Comparison of ENCODE assay signal across 31 cellular contexts in genomic region chrX:73785493-73785892, GRCh38.
"Had no signal": no experiment of that assay in that cellular context is flagged by ENCODE, and none has a peak within 500 bp of the region (broad histone marks: within the 10 kb centered on the region; RNA-seq: fewer than 3 reads in every experiment).

No MANE protein-coding gene starts in this region.

- H3K9me3 Mint-ChIP-seq: activated naive CD8-positive, alpha-beta T cell treated with anti-CD3 and anti-CD28 coated beads, Interleukin-2, amount 50 U/mL, for 24 hours; activated T-helper 17 cell treated with anti-CD3 and anti-CD28 coated beads, Interleukin-2, amount 50 U/mL, for 72 hours had no signal

- H3K27ac ChIP-seq: adrenal gland, body of pancreas, epithelial cell of prostate, esophagus squamous epithelium, gastroesophageal sphincter, heart right ventricle, VCaP had no signal

- H3K36me3 ChIP-seq: adrenal gland, esophagus squamous epithelium, gastroesophageal sphincter, heart right ventricle had no signal

- H3K4me3 ChIP-seq: adrenal gland, body of pancreas, esophagus squamous epithelium, gastroesophageal sphincter, heart right ventricle had no signal

- H3K36me3 Mint-ChIP-seq: activated naive CD8-positive, alpha-beta T cell treated with anti-CD3 and anti-CD28 coated beads for 36 hours had no signal

- H3K4me1 ChIP-seq: adrenal gland, body of pancreas, esophagus squamous epithelium, gastroesophageal sphincter, heart right ventricle had no signal

- DNase-seq: activated B cell treated with CpG ODN at 0.5 μM for 24 hours; activated CD4-positive, alpha-beta T cell treated with anti-CD3 and anti-CD28 coated beads for 48 hours; activated CD4-positive, alpha-beta T cell treated with anti-CD3 and anti-CD28 coated beads, Interleukin-2, amount 50 U/mL, for 1 hour; activated CD4-positive, alpha-beta T cell treated with anti-CD3 and anti-CD28 coated beads, Interleukin-2, amount 50 U/mL, for 48 hours; activated CD8-positive, alpha-beta memory T cell treated with anti-CD3 and anti-CD28 coated beads for 24 hours; activated CD8-positive, alpha-beta T cell treated with anti-CD3 and anti-CD28 coated beads for 36 hours; activated effector memory CD4-positive, alpha-beta T cell treated with Interleukin-2 at 50 U/mL for 16 hours; activated gamma-delta T cell treated with Interleukin-2 at 50 U/mL for 16 hours; activated naive CD4-positive, alpha-beta T cell treated with anti-CD3 and anti-CD28 coated beads, Interleukin-2, amount 50 U/mL, for 16 hours; activated naive CD4-positive, alpha-beta T cell treated with Interleukin-2 at 50 U/mL for 16 hours; activated naive CD8-positive, alpha-beta T cell treated with anti-CD3 and anti-CD28 coated beads for 36 hours; activated naive CD8-positive, alpha-beta T cell treated with anti-CD3 and anti-CD28 coated beads, Interleukin-2, amount 50 U/mL, for 24 hours; activated T-cell treated with anti-CD3 and anti-CD28 coated beads, Interleukin-2, amount 50 U/mL, for 4 hours; adrenal gland; amygdala; aorta; body of pancreas; caudate nucleus; cortex of kidney; dermis blood vessel endothelial cell; effector CD4-positive, alpha-beta T cell; effector memory CD8-positive, alpha-beta T cell; esophagus squamous epithelium; foreskin melanocyte; heart right ventricle; T-helper 2 cell had no signal

- H3K9me3 ChIP-seq: adrenal gland, body of pancreas, esophagus squamous epithelium, gastroesophageal sphincter had no signal

- ATAC-seq: activated CD4-positive, CD25-positive, alpha-beta regulatory T cell treated with anti-CD3 and anti-CD28 coated beads, Interleukin-2, amount 50 U/mL, for 24 hours; activated CD8-positive, alpha-beta T cell treated with anti-CD3 and anti-CD28 coated beads for 36 hours; activated naive CD8-positive, alpha-beta T cell treated with anti-CD3 and anti-CD28 coated beads, Interleukin-2, amount 50 U/mL, for 24 hours; activated T-cell treated with anti-CD3 and anti-CD28 coated beads, Interleukin-2, amount 50 U/mL, for 4 hours; activated T-helper 17 cell treated with anti-CD3 and anti-CD28 coated beads, Interleukin-2, amount 50 U/mL, for 72 hours; body of pancreas; effector memory CD8-positive, alpha-beta T cell; gastroesophageal sphincter; heart right ventricle had no signal

- H3K27me3 ChIP-seq: body of pancreas, esophagus squamous epithelium, gastroesophageal sphincter had no signal

- H3K27ac Mint-ChIP-seq: activated B cell treated with CpG ODN at 0.5 μM for 24 hours; activated CD8-positive, alpha-beta T cell treated with anti-CD3 and anti-CD28 coated beads for 36 hours; activated naive CD8-positive, alpha-beta T cell treated with anti-CD3 and anti-CD28 coated beads for 36 hours; activated naive CD8-positive, alpha-beta T cell treated with anti-CD3 and anti-CD28 coated beads, Interleukin-2, amount 50 U/mL, for 24 hours; activated T-helper 17 cell treated with anti-CD3 and anti-CD28 coated beads, Interleukin-2, amount 50 U/mL, for 72 hours; effector memory CD8-positive, alpha-beta T cell had no signal
